Comparison of ENCODE assay signal across 18 cellular contexts in the genomic region with DNA sequence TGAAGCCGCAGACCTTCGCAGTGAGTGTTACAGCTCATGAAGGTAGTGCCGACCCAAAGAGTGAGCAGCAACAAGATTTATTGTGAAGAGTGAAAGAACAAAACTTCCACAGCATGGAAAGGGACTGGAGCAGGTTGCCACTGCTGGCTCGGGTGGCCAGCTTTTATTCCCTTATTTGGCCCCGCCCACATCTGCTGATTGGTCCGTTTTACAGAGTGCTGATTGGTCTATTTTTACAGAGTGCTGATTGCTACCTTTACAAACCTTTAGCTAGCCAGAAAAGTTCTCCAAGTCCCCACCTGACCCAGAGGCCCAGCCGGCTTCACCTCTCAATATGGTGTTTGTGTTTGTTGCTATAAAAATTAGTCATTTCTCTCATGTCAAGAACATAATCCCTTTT. TPM values are rescaled to one million over a fixed set of nuclear protein-coding genes. Genes with fewer than 3 reads are reported as not detected.
A peak's percentile ranks its signal among the peaks of the same experiment; 100 is the strongest.
DNase-seq lines count a peak whose midpoint lies in the region; ATAC-seq and TF ChIP-seq lines count a peak whose summit lies in the region.
"Had no signal": no experiment of that assay in that cellular context is flagged by ENCODE, and none has a peak within 500 bp of the region (broad histone marks: within the 10 kb centered on the region; RNA-seq: fewer than 3 reads in every experiment).

No MANE protein-coding gene starts in this region.

- intact Hi-C loops in natural killer cell (cut with micrococcal nuclease): no loop called here

- no peak overlapping the region for H3K27ac ChIP-seq in Karpas-422 (ENCODE audit: low read length)
- H3K27ac ChIP-seq: BLaER1, C4-2B, GM23248 had no signal

- H3K4me3 Mint-ChIP-seq in natural killer cell (peak overlapping the region; percentile 47), WTC11 (no peak overlapping the region), immature natural killer cell (peak overlapping the region; percentile 46 to 74 (median 62))
- H3K4me3 Mint-ChIP-seq in natural killer cell treated with Interleukin-12 subunit alpha and Interleukin-12 subunit beta and Interleukin-15 and Interleukin-18, amount 100 ng/mL, for 72 hours: no peak overlapping the region
- no peak overlapping the region for H3K4me3 Mint-ChIP-seq in stimulated activated effector memory CD8-positive, alpha-beta T cell treated with anti-CD3 and anti-CD28 coated beads, Interleukin-12 subunit alpha, Interleukin-12 subunit beta, amount 100 ng/mL, for 72 hours
- H3K4me3 Mint-ChIP-seq in effector memory CD8-positive, alpha-beta T cell: no peak overlapping the region
- H3K4me3 Mint-ChIP-seq: CD8-positive, alpha-beta T cell had no signal

- no peak overlapping the region for H3K4me3 ChIP-seq in Karpas-422 (ENCODE audit: low read length)
- H3K4me3 ChIP-seq: BLaER1, GM23248 had no signal

- no peaks in the 10 kb centered on the region for H3K9me2 ChIP-seq in Karpas-422 (replicated peaks; ENCODE audit: insufficient read depth, low read length)

- POLR2A ChIA-PET in WTC11 (lab: Charles Lee): no interaction called here

- CTCF ChIA-PET in WTC11 (lab: Charles Lee): interaction anchor here (1.0 kb wide), 1 partner anchor 16 kb away, joined by 3 read pairs; no protein-coding TSS in a partner anchor

- H3K4me1 Mint-ChIP-seq in natural killer cell: peaks cover 2 to 11% of the 10 kb centered on the region in 2 donors
- peaks cover 0 to under 1% of the 10 kb centered on the region in 2 donors for H3K4me1 Mint-ChIP-seq in natural killer cell treated with Interleukin-12 subunit alpha and Interleukin-12 subunit beta and Interleukin-15 and Interleukin-18, amount 100 ng/mL, for 72 hours (ENCODE audit: low read depth in 2 of 2)
- H3K4me1 Mint-ChIP-seq in WTC11: peaks cover 12% of the 10 kb centered on the region
- H3K4me1 Mint-ChIP-seq in immature natural killer cell: peaks cover 11 to 12% of the 10 kb centered on the region in 2 donors
- peaks cover under 1% of the 10 kb centered on the region for H3K4me1 Mint-ChIP-seq in stimulated activated effector memory CD8-positive, alpha-beta T cell treated with anti-CD3 and anti-CD28 coated beads, Interleukin-12 subunit alpha, Interleukin-12 subunit beta, amount 100 ng/mL, for 72 hours
- no peaks in the 10 kb centered on the region for H3K4me1 Mint-ChIP-seq in effector memory CD8-positive, alpha-beta T cell (ENCODE audit: low read depth in 2 of 2)

- H3K27ac Mint-ChIP-seq in natural killer cell (peak overlapping the region; percentile 45 to 48), WTC11 (peak overlapping the region; percentile 41; the same call in 1 of the 2 replicates), immature natural killer cell (peak overlapping the region in 4 of 6 donors; percentile 74 to 88 (median 85))
- H3K27ac Mint-ChIP-seq in natural killer cell treated with Interleukin-12 subunit alpha and Interleukin-12 subunit beta and Interleukin-15 and Interleukin-18, amount 100 ng/mL, for 72 hours: no peak overlapping the region
- H3K27ac Mint-ChIP-seq in stimulated activated effector memory CD8-positive, alpha-beta T cell treated with anti-CD3 and anti-CD28 coated beads, Interleukin-12 subunit alpha, Interleukin-12 subunit beta, amount 100 ng/mL, for 72 hours: no peak overlapping the region
- no peak overlapping the region for H3K27ac Mint-ChIP-seq in effector memory CD8-positive, alpha-beta T cell
- H3K27ac Mint-ChIP-seq: CD4-positive, CD25-positive, alpha-beta regulatory T cell; CD8-positive, alpha-beta T cell had no signal

- H3K36me3 ChIP-seq in Karpas-422 (ENCODE audit: insufficient read depth, low read length): no peaks in the 10 kb centered on the region

- H3K4me2 ChIP-seq in Karpas-422 (ENCODE audit: low read depth, low read length, poor library complexity, severe bottlenecking): no peak overlapping the region
- H3K4me2 ChIP-seq: BLaER1 had no signal

- no peak for TF ChIP-seq CTCF in natural killer cell (IDR thresholded peaks at IDR 0.05)
- no peak for TF ChIP-seq CTCF in WTC11 (IDR thresholded peaks at IDR 0.05)

- H3K9me3 Mint-ChIP-seq in natural killer cell: no peaks in the 10 kb centered on the region
- H3K9me3 Mint-ChIP-seq in natural killer cell treated with Interleukin-12 subunit alpha and Interleukin-12 subunit beta and Interleukin-15 and Interleukin-18, amount 100 ng/mL, for 72 hours: no peaks in the 10 kb centered on the region
- peaks cover 16% of the 10 kb centered on the region for H3K9me3 Mint-ChIP-seq in WTC11
- no peaks in the 10 kb centered on the region for H3K9me3 Mint-ChIP-seq in immature natural killer cell
- no peaks in the 10 kb centered on the region for H3K9me3 Mint-ChIP-seq in stimulated activated effector memory CD8-positive, alpha-beta T cell treated with anti-CD3 and anti-CD28 coated beads, Interleukin-12 subunit alpha, Interleukin-12 subunit beta, amount 100 ng/mL, for 72 hours
- H3K9me3 Mint-ChIP-seq in effector memory CD8-positive, alpha-beta T cell: no peaks in the 10 kb centered on the region
- H3K9me3 Mint-ChIP-seq: CD4-positive, CD25-positive, alpha-beta regulatory T cell; CD8-positive, alpha-beta T cell had no signal

- H2AFZ ChIP-seq in Karpas-422 (ENCODE audit: low read length): no peak overlapping the region
- H2AFZ ChIP-seq: GM23248 had no signal

- H3K4me1 ChIP-seq in Karpas-422 (ENCODE audit: low read length): no peaks in the 10 kb centered on the region
- H3K4me1 ChIP-seq: BLaER1 had no signal

- DNase-seq in natural killer cell (no peak), Karpas-422 (peak; percentile 69), WTC11 (ENCODE audit: low spot score) (no peak), immature natural killer cell (no peak), cerebellar nuclear complex (lab: John Stamatoyannopoulos, UW) (no peak)
- no peak for DNase-seq in natural killer cell treated with Interleukin-12 subunit alpha and Interleukin-12 subunit beta and Interleukin-15 and Interleukin-18, amount 100 ng/mL, for 72 hours (ENCODE audit: low spot score)
- DNase-seq in stimulated activated effector memory CD8-positive, alpha-beta T cell treated with anti-CD3 and anti-CD28 coated beads, Interleukin-12 subunit alpha, Interleukin-12 subunit beta, amount 100 ng/mL, for 72 hours (ENCODE audit: low spot score in 2 of 2): no peak
- DNase-seq in effector memory CD8-positive, alpha-beta T cell: no peak
- DNase-seq: Caco-2; CD4-positive, CD25-positive, alpha-beta regulatory T cell; DMS153; DND-41; GM23248; H7 had no signal

- no peaks in the 10 kb centered on the region for H3K79me2 ChIP-seq in Karpas-422 (ENCODE audit: low read length)

- no peaks in the 10 kb centered on the region for H3K27me3 ChIP-seq in Karpas-422 (ENCODE audit: low read length)
- H3K27me3 ChIP-seq: BLaER1 had no signal

- no peaks in the 10 kb centered on the region for H4K20me1 ChIP-seq in Karpas-422 (ENCODE audit: insufficient read depth, low read depth, low read length)
- H4K20me1 ChIP-seq: BLaER1 had no signal

- no peak overlapping the region for H3K9ac ChIP-seq in Karpas-422 (ENCODE audit: low read length)
- H3K9ac ChIP-seq: BLaER1, GM23248 had no signal

- H3K27me3 Mint-ChIP-seq in natural killer cell (ENCODE audit: low read depth in 2 of 2) (no peaks in the 10 kb centered on the region), WTC11 (ENCODE audit: low read depth) (no peaks in the 10 kb centered on the region), immature natural killer cell (ENCODE audit: low read depth in 3 of 3) (peaks cover 0 to 8% (median 0%) of the 10 kb centered on the region in 3 donors)
- H3K27me3 Mint-ChIP-seq in natural killer cell treated with Interleukin-12 subunit alpha and Interleukin-12 subunit beta and Interleukin-15 and Interleukin-18, amount 100 ng/mL, for 72 hours: no peaks in the 10 kb centered on the region
- H3K27me3 Mint-ChIP-seq in effector memory CD8-positive, alpha-beta T cell: no peaks in the 10 kb centered on the region
- H3K27me3 Mint-ChIP-seq: CD4-positive, CD25-positive, alpha-beta regulatory T cell had no signal

- H3K36me3 Mint-ChIP-seq in natural killer cell (peaks cover 7% of the 10 kb centered on the region), WTC11 (peaks cover 29% of the 10 kb centered on the region), immature natural killer cell (peaks cover 10 to 21% (median 14%) of the 10 kb centered on the region in 3 donors)
- H3K36me3 Mint-ChIP-seq in natural killer cell treated with Interleukin-12 subunit alpha and Interleukin-12 subunit beta and Interleukin-15 and Interleukin-18, amount 100 ng/mL, for 72 hours: peaks cover 5% of the 10 kb centered on the region
- H3K36me3 Mint-ChIP-seq in stimulated activated effector memory CD8-positive, alpha-beta T cell treated with anti-CD3 and anti-CD28 coated beads, Interleukin-12 subunit alpha, Interleukin-12 subunit beta, amount 100 ng/mL, for 72 hours: no peaks in the 10 kb centered on the region
- peaks cover 5% of the 10 kb centered on the region for H3K36me3 Mint-ChIP-seq in effector memory CD8-positive, alpha-beta T cell (ENCODE audit: insufficient read depth)

- ATAC-seq in natural killer cell (no peak), WTC11 (no peak)
- ATAC-seq in natural killer cell treated with Interleukin-12 subunit alpha and Interleukin-12 subunit beta and Interleukin-15 and Interleukin-18, amount 100 ng/mL, for 72 hours: no peak
- ATAC-seq in stimulated activated effector memory CD8-positive, alpha-beta T cell treated with anti-CD3 and anti-CD28 coated beads, Interleukin-12 subunit alpha, Interleukin-12 subunit beta, amount 100 ng/mL, for 72 hours: no peak
- no peak for ATAC-seq in effector memory CD8-positive, alpha-beta T cell (replicated peaks)
- ATAC-seq: CD8-positive, alpha-beta T cell; HCT116 had no signal

- no peaks in the 10 kb centered on the region for H3K9me3 ChIP-seq in Karpas-422 (ENCODE audit: low read length)
- H3K9me3 ChIP-seq: Caco-2 had no signal

TF ChIP-seq in WTC11, 78 proteins besides CTCF, POLR2A, EP300 and RAD21 (continues in another document):
- TF ChIP-seq TEAD4 (CRISPR knock-in tag; IDR thresholded peaks at IDR 0.05) (no peak), GRHL2 (CRISPR knock-in tag; IDR thresholded peaks at IDR 0.05; ENCODE audit: insufficient replicate concordance, severe bottlenecking) (no peak), CREM (CRISPR knock-in tag; IDR thresholded peaks at IDR 0.05) (no peak)

RNA-seq across cellular contexts. Expression of gene RECK, which starts 49.7 kb away (rescaled TPM):
- total RNA-seq in natural killer cell: 10 to 100 TPM in 1 of 3 donors, 1 to 10 TPM in 2; 7.4 to 10.3 (median 8.0) TPM
- total RNA-seq in natural killer cell treated with Interleukin-12 subunit alpha and Interleukin-12 subunit beta and Interleukin-15 and Interleukin-18, amount 100 ng/mL, for 72 hours: 1 to 10 TPM; 4.0 to 7.0 TPM
- 2.3 and 2.6 TPM in 2 replicates for total RNA-seq in Karpas-422 (2014; rRNA removed; shearing (Covaris generic); ENCODE audit: low replicate concordance)
- 9.9 to 11.2 TPM (median 10.3 TPM) in 3 replicates for total RNA-seq in WTC11 (2021)
- polyA plus RNA-seq in immature natural killer cell: 10 to 100 TPM in 2 of 3 donors, 1 to 10 TPM in 1; 7.8 to 14.4 (median 13.8) TPM

RNA-seq across cellular contexts. Expression of gene GLIPR2, which starts 50.1 kb away (rescaled TPM):
- total RNA-seq in natural killer cell (100 to 1,000 TPM; 124 to 135 (median 125) TPM), WTC11 (2021) (3.7 to 6.3 TPM (median 5.3 TPM) in 3 replicates)
- total RNA-seq in natural killer cell treated with Interleukin-12 subunit alpha and Interleukin-12 subunit beta and Interleukin-15 and Interleukin-18, amount 100 ng/mL, for 72 hours: 10 to 100 TPM; 11.0 to 27.1 TPM
- total RNA-seq in Karpas-422 (2014; rRNA removed; shearing (Covaris generic); ENCODE audit: low replicate concordance): 0.51 and 0.75 TPM in 2 replicates
- 100 to 1,000 TPM; 327 to 486 (median 374) TPM for polyA plus RNA-seq in immature natural killer cell

Comparison
In these comparisons a context has a peak if more than half of its experiments do, and no peak if none do; other contexts are left out.
1. H3K27ac Mint-ChIP-seq: peak in natural killer cell (2 of 2), WTC11 (single experiment) and immature natural killer cell (4 of 6); none in natural killer cell treated with Interleukin-12 subunit alpha and Interleukin-12 subunit beta and Interleukin-15 and Interleukin-18, amount 100 ng/mL, for 72 hours (0 of 2), stimulated activated effector memory CD8-positive, alpha-beta T cell treated with anti-CD3 and anti-CD28 coated beads, Interleukin-12 subunit alpha, Interleukin-12 subunit beta, amount 100 ng/mL, for 72 hours (single experiment) and effector memory CD8-positive, alpha-beta T cell (0 of 2).
2. H3K4me3 Mint-ChIP-seq: peak in natural killer cell (single experiment) and immature natural killer cell (5 of 5); none in natural killer cell treated with Interleukin-12 subunit alpha and Interleukin-12 subunit beta and Interleukin-15 and Interleukin-18, amount 100 ng/mL, for 72 hours (single experiment), WTC11 (single experiment), stimulated activated effector memory CD8-positive, alpha-beta T cell treated with anti-CD3 and anti-CD28 coated beads, Interleukin-12 subunit alpha, Interleukin-12 subunit beta, amount 100 ng/mL, for 72 hours (single experiment) and effector memory CD8-positive, alpha-beta T cell (0 of 2).
3. RNA of gene GLIPR2, which starts 50.1 kb away (total RNA-seq): 124 to 135 TPM in natural killer cell; 11.0 to 27.1 TPM in natural killer cell treated with Interleukin-12 subunit alpha and Interleukin-12 subunit beta and Interleukin-15 and Interleukin-18, amount 100 ng/mL, for 72 hours, 3.7 to 6.3 TPM in WTC11 and 0.51 to 0.75 TPM in Karpas-422; every median in the first group is over 4 times any median in the second.